28 cellular contexts compared by ENCODE assay signal in genomic region chr9:17159469-17159868, GRCh38.
"Had no signal": no experiment of that assay in that cellular context is flagged by ENCODE, and none has a peak within 500 bp of the region (broad histone marks: within the 10 kb centered on the region; RNA-seq: fewer than 3 reads in every experiment).

No MANE protein-coding gene starts in this region.

- H3K27me3 Mint-ChIP-seq: activated CD4-positive, alpha-beta memory T cell treated with anti-CD3 and anti-CD28 coated beads, Interleukin-2, amount 10 ng/mL, durations not matched to agents 7 days and 5 days; activated CD4-positive, alpha-beta T cell treated with anti-CD3 and anti-CD28 coated beads, Interleukin-2, amount 10 ng/mL, durations not matched to agents 7 days and 5 days; activated naive CD8-positive, alpha-beta T cell; activated T-helper 17 cell treated with anti-CD3 and anti-CD28 coated beads, Interleukin-2, amount 50 U/mL, for 72 hours; effector memory CD8-positive, alpha-beta T cell had no signal

- H3K9me3 ChIP-seq: body of pancreas, esophagus squamous epithelium, gastroesophageal sphincter had no signal

- H3K27ac ChIP-seq: body of pancreas, epithelial cell of prostate, esophagus squamous epithelium, gastroesophageal sphincter, heart right ventricle had no signal

- ATAC-seq: activated T-cell treated with anti-CD3 and anti-CD28 coated beads, Interleukin-2, amount 50 U/mL, for 4 hours; activated T-helper 17 cell treated with anti-CD3 and anti-CD28 coated beads, Interleukin-2, amount 50 U/mL, for 72 hours; body of pancreas; effector memory CD8-positive, alpha-beta T cell; gastroesophageal sphincter; heart right ventricle had no signal

- H3K27ac Mint-ChIP-seq: activated CD4-positive, alpha-beta memory T cell treated with anti-CD3 and anti-CD28 coated beads, Interleukin-2, amount 10 ng/mL, durations not matched to agents 7 days and 5 days; activated CD4-positive, alpha-beta T cell treated with anti-CD3 and anti-CD28 coated beads, Interleukin-2, amount 10 ng/mL, durations not matched to agents 7 days and 5 days; activated naive CD8-positive, alpha-beta T cell; activated T-helper 17 cell treated with anti-CD3 and anti-CD28 coated beads, Interleukin-2, amount 50 U/mL, for 72 hours; effector memory CD8-positive, alpha-beta T cell had no signal

- H3K27me3 ChIP-seq: body of pancreas, esophagus squamous epithelium, gastroesophageal sphincter, heart right ventricle had no signal

- H3K4me3 ChIP-seq: body of pancreas, esophagus squamous epithelium, gastroesophageal sphincter, heart right ventricle had no signal

- H3K4me1 ChIP-seq: body of pancreas, esophagus squamous epithelium, gastroesophageal sphincter, heart right ventricle had no signal

- H3K4me1 Mint-ChIP-seq: activated CD4-positive, alpha-beta memory T cell treated with anti-CD3 and anti-CD28 coated beads, Interleukin-2, amount 10 ng/mL, durations not matched to agents 7 days and 5 days; activated CD4-positive, alpha-beta T cell treated with anti-CD3 and anti-CD28 coated beads, Interleukin-2, amount 10 ng/mL, durations not matched to agents 7 days and 5 days; activated T-helper 17 cell treated with anti-CD3 and anti-CD28 coated beads, Interleukin-2, amount 50 U/mL, for 72 hours had no signal

- H3K4me3 Mint-ChIP-seq: activated CD4-positive, alpha-beta memory T cell treated with anti-CD3 and anti-CD28 coated beads, Interleukin-2, amount 10 ng/mL, durations not matched to agents 7 days and 5 days; activated CD4-positive, alpha-beta T cell treated with anti-CD3 and anti-CD28 coated beads, Interleukin-2, amount 10 ng/mL, durations not matched to agents 7 days and 5 days; activated naive CD8-positive, alpha-beta T cell; activated T-cell treated with anti-CD3 and anti-CD28 coated beads, Interleukin-2, amount 50 U/mL, for 4 hours; activated T-helper 17 cell treated with anti-CD3 and anti-CD28 coated beads, Interleukin-2, amount 50 U/mL, for 72 hours; effector memory CD8-positive, alpha-beta T cell had no signal

- DNase-seq: activated CD4-positive, alpha-beta memory T cell treated with anti-CD3 and anti-CD28 coated beads, Interleukin-2, amount 10 ng/mL, durations not matched to agents 7 days and 5 days; activated CD4-positive, alpha-beta T cell treated with anti-CD3 and anti-CD28 coated beads for 1 hour; activated CD4-positive, alpha-beta T cell treated with anti-CD3 and anti-CD28 coated beads for 4 hours; activated CD4-positive, alpha-beta T cell treated with anti-CD3 and anti-CD28 coated beads, Interleukin-2, amount 10 ng/mL, durations not matched to agents 7 days and 5 days; activated CD4-positive, alpha-beta T cell treated with anti-CD3 and anti-CD28 coated beads, Interleukin-2, amount 50 U/mL, for 4 hours; activated CD8-positive, alpha-beta memory T cell treated with anti-CD3 and anti-CD28 coated beads, Interleukin-2, amount 50 U/mL, for 48 hours; activated effector memory CD4-positive, alpha-beta T cell treated with Interleukin-2 at 50 U/mL for 16 hours; activated gamma-delta T cell treated with Interleukin-2 at 50 U/mL for 16 hours; activated naive CD4-positive, alpha-beta T cell treated with anti-CD3 and anti-CD28 coated beads, Interleukin-2, amount 50 U/mL, for 16 hours; activated naive CD4-positive, alpha-beta T cell treated with Interleukin-2 at 50 U/mL for 16 hours; activated T-cell treated with anti-CD3 and anti-CD28 coated beads for 4 hours; activated T-cell treated with anti-CD3 and anti-CD28 coated beads, Interleukin-2, amount 50 U/mL, for 4 hours; amniotic stem cell; anterior cingulate cortex; body of pancreas; caudate nucleus; cortex of kidney; dermis blood vessel endothelial cell; effector CD4-positive, alpha-beta T cell; effector memory CD8-positive, alpha-beta T cell; esophagus squamous epithelium; foreskin melanocyte; heart right ventricle; T-helper 2 cell had no signal

- H3K9me3 Mint-ChIP-seq: activated T-cell treated with anti-CD3 and anti-CD28 coated beads, Interleukin-2, amount 50 U/mL, for 4 hours had no signal
